In the genomic region with DNA sequence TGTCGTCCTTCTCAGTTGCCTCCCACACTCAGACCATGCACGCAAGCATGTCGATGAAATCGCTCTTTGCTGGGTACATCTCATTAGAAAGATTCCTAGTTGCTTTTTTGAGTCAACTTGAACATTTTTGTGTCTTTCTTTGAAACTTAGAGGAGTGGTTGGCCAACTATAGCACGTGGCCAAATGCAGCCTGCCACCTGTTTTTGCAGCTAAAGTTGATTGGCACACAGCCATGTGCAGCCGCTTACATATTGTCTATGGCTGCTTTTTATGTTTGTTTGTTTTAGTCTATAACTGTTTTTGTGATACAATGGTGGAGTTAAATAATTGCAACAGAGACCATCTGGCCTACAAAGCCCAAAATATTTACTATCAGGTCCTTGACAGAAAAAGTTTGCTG, we compare ENCODE assay signal across 1 cellular context.
TF ChIP-seq lines count a peak whose summit lies in the region.

No MANE protein-coding gene starts in this region.

TF ChIP-seq in HepG2, 621 proteins besides CTCF, POLR2A, EP300 and RAD21:
- TF ChIP-seq, protein P1, sequence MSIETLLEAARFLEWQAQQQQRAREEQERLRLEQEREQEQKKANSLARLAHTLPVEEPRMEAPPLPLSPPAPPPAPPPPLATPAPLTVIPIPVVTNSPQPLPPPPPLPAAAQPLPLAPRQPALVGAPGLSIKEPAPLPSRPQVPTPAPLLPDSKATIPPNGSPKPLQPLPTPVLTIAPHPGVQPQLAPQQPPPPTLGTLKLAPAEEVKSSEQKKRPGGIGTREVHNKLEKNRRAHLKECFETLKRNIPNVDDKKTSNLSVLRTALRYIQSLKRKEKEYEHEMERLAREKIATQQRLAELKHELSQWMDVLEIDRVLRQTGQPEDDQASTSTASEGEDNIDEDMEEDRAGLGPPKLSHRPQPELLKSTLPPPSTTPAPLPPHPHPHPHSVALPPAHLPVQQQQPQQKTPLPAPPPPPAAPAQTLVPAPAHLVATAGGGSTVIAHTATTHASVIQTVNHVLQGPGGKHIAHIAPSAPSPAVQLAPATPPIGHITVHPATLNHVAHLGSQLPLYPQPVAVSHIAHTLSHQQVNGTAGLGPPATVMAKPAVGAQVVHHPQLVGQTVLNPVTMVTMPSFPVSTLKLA (IDR thresholded peaks at IDR 0.05), result peak; percentile 19; the same call in 1 of the 2 replicates
- TF ChIP-seq ZNF121 (CRISPR knock-in tag; IDR thresholded peaks at IDR 0.05), result no peak
TF ChIP-seq in HepG2: peak in this region for 1.
